In genomic region chr3:100717063-100717462, GRCh38 we compare ENCODE assay signal across 23 cellular contexts. TPM values are rescaled to one million over a fixed set of nuclear protein-coding genes. Genes with fewer than 3 reads are reported as not detected.
A peak's percentile ranks its signal among the peaks of the same experiment; 100 is the strongest.
DNase-seq lines count a peak whose midpoint lies in the region; ATAC-seq, FAIRE-seq and TF ChIP-seq lines count a peak whose summit lies in the region.
"Had no signal": no experiment of that assay in that cellular context is flagged by ENCODE, and none has a peak within 500 bp of the region (broad histone marks: within the 10 kb centered on the region; RNA-seq: fewer than 3 reads in every experiment).

No MANE protein-coding gene starts in this region.

- H3K4me1 Mint-ChIP-seq in activated CD8-positive, alpha-beta T cell treated with anti-CD3 and anti-CD28 coated beads for 36 hours (ENCODE audit: low read depth): peaks cover 52% of the 10 kb centered on the region
- peaks cover 44% of the 10 kb centered on the region for H3K4me1 Mint-ChIP-seq in activated CD8-positive, alpha-beta T cell treated with anti-CD3 and anti-CD28 coated beads, Interleukin-2, amount 10 ng/mL, durations not matched to agents 7 days and 5 days (ENCODE audit: low read depth)
- H3K4me1 Mint-ChIP-seq in CD8-positive, alpha-beta T cell (ENCODE audit: low read depth): peaks cover 57% of the 10 kb centered on the region
- H3K4me1 Mint-ChIP-seq in astrocyte (ENCODE audit: low read depth, unreplicated experiment): peaks cover 43% of the 10 kb centered on the region

- CTCF ChIA-PET in activated CD8-positive, alpha-beta T cell treated with anti-CD3 and anti-CD28 coated beads for 36 hours (lab: Charles Lee): interaction anchor here (1.4 to 1.7 kb wide), 3 partner anchors 9 to 83 kb away, joined by 4 to 8 read pairs (median 4); no protein-coding TSS in a partner anchor
- CTCF ChIA-PET in activated CD8-positive, alpha-beta T cell treated with anti-CD3 and anti-CD28 coated beads, Interleukin-2, amount 10 ng/mL, durations not matched to agents 7 days and 5 days (lab: Charles Lee): interaction anchor here (1.0 to 5.9 kb wide), 4 partner anchors 9 to 82 kb away, joined by 3 to 23 read pairs (median 10); partner anchors contain the start of gene TFG
- CTCF ChIA-PET in CD8-positive, alpha-beta T cell (lab: Charles Lee): no interaction called here

- H3K18ac ChIP-seq in mesendoderm (ENCODE audit: low read length): no peak overlapping the region

- no peak overlapping the region for H3K23ac ChIP-seq in mesendoderm (ENCODE audit: low read length)

- POLR2A ChIA-PET in activated CD8-positive, alpha-beta T cell treated with anti-CD3 and anti-CD28 coated beads for 36 hours (lab: Charles Lee): interaction anchor here (0.5 to 1.0 kb wide), 2 partner anchors 19 to 232 kb away, joined by 3 to 5 read pairs; no protein-coding TSS in a partner anchor
- POLR2A ChIA-PET in activated CD8-positive, alpha-beta T cell treated with anti-CD3 and anti-CD28 coated beads, Interleukin-2, amount 10 ng/mL, durations not matched to agents 7 days and 5 days (lab: Charles Lee): no interaction called here
- POLR2A ChIA-PET in CD8-positive, alpha-beta T cell (lab: Charles Lee): interaction anchor here (3.5 kb wide), 1 partner anchor 8 kb away, joined by 14 read pairs; the partner anchor contains the start of gene TFG

- H3K9me3 Mint-ChIP-seq in activated CD8-positive, alpha-beta T cell treated with anti-CD3 and anti-CD28 coated beads for 36 hours: no peaks in the 10 kb centered on the region
- H3K9me3 Mint-ChIP-seq in activated CD8-positive, alpha-beta T cell treated with anti-CD3 and anti-CD28 coated beads, Interleukin-2, amount 10 ng/mL, durations not matched to agents 7 days and 5 days (ENCODE audit: insufficient read depth): no peaks in the 10 kb centered on the region
- no peaks in the 10 kb centered on the region for H3K9me3 Mint-ChIP-seq in CD8-positive, alpha-beta T cell
- no peaks in the 10 kb centered on the region for H3K9me3 Mint-ChIP-seq in astrocyte (ENCODE audit: unreplicated experiment)
- H3K9me3 Mint-ChIP-seq: naive thymus-derived CD8-positive, alpha-beta T cell had no signal

- peaks cover 73% of the 10 kb centered on the region for H3K36me3 Mint-ChIP-seq in activated CD8-positive, alpha-beta T cell treated with anti-CD3 and anti-CD28 coated beads for 36 hours (ENCODE audit: low read depth)
- H3K36me3 Mint-ChIP-seq in activated CD8-positive, alpha-beta T cell treated with anti-CD3 and anti-CD28 coated beads, Interleukin-2, amount 10 ng/mL, durations not matched to agents 7 days and 5 days (ENCODE audit: low read depth): peaks cover 82% of the 10 kb centered on the region
- H3K36me3 Mint-ChIP-seq in CD8-positive, alpha-beta T cell: peaks cover 81% of the 10 kb centered on the region
- H3K36me3 Mint-ChIP-seq in astrocyte (ENCODE audit: low read depth, unreplicated experiment): peaks cover 22% of the 10 kb centered on the region

- H3K4me1 ChIP-seq in CD8-positive, alpha-beta T cell (ENCODE audit: insufficient read depth, low read length): peaks cover 20% of the 10 kb centered on the region
- peaks cover 5% of the 10 kb centered on the region for H3K4me1 ChIP-seq in astrocyte (ENCODE audit: insufficient read depth, low read length)
- H3K4me1 ChIP-seq in mesendoderm (ENCODE audit: control insufficient read depth, low read depth, low read length): peaks cover 9% of the 10 kb centered on the region

- H3K4me3 Mint-ChIP-seq in activated CD8-positive, alpha-beta T cell treated with anti-CD3 and anti-CD28 coated beads for 36 hours: no peak overlapping the region
- H3K4me3 Mint-ChIP-seq in activated CD8-positive, alpha-beta T cell treated with anti-CD3 and anti-CD28 coated beads, Interleukin-2, amount 10 ng/mL, durations not matched to agents 7 days and 5 days: no peak overlapping the region
- no peak overlapping the region for H3K4me3 Mint-ChIP-seq in CD8-positive, alpha-beta T cell
- peak overlapping the region; percentile 29 for H3K4me3 Mint-ChIP-seq in astrocyte (ENCODE audit: unreplicated experiment)

- H2BK15ac ChIP-seq in mesendoderm (replicated peaks; ENCODE audit: low read depth): no peak overlapping the region

- peak overlapping the region; percentile 34 for H3K56ac ChIP-seq in mesendoderm (ENCODE audit: low read length)

- no peak overlapping the region for H3K4ac ChIP-seq in mesendoderm (ENCODE audit: low read depth, low read length)

- no peak for TF ChIP-seq CTCF in activated CD8-positive, alpha-beta T cell treated with anti-CD3 and anti-CD28 coated beads for 36 hours (IDR thresholded peaks at IDR 0.05)
- TF ChIP-seq CTCF in CD8-positive, alpha-beta T cell (IDR thresholded peaks at IDR 0.05): no peak
- TF ChIP-seq CTCF in astrocyte (IDR thresholded peaks at IDR 0.05; ENCODE audit: insufficient read depth, low read depth, low read length): no peak

- no peak overlapping the region for H4K5ac ChIP-seq in mesendoderm (ENCODE audit: low read length)

- peaks cover 7% of the 10 kb centered on the region for H3K79me1 ChIP-seq in mesendoderm (ENCODE audit: low read length)

- H3K27ac Mint-ChIP-seq in activated CD8-positive, alpha-beta T cell treated with anti-CD3 and anti-CD28 coated beads for 36 hours: peak overlapping the region; percentile 51
- H3K27ac Mint-ChIP-seq in activated CD8-positive, alpha-beta T cell treated with anti-CD3 and anti-CD28 coated beads, Interleukin-2, amount 10 ng/mL, durations not matched to agents 7 days and 5 days: no peak overlapping the region
- H3K27ac Mint-ChIP-seq in CD8-positive, alpha-beta T cell: peak overlapping the region; percentile 3
- H3K27ac Mint-ChIP-seq in astrocyte (ENCODE audit: unreplicated experiment): no peak overlapping the region

- peaks cover 100% of the 10 kb centered on the region for H3K79me2 ChIP-seq in astrocyte (ENCODE audit: insufficient read depth, low read length)
- peaks cover 49% of the 10 kb centered on the region for H3K79me2 ChIP-seq in mesendoderm (ENCODE audit: control insufficient read depth, insufficient read depth, low read length)

- no CpG with 5 or more reads among the region's 2 CpGs for WGBS in mesendoderm (ENCODE audit: extremely low coverage, insufficient coverage, low lambda C conversion rate)

- H4K8ac ChIP-seq in mesendoderm (ENCODE audit: low read depth, low read length): no peak overlapping the region

- H3K9me3 ChIP-seq in CD8-positive, alpha-beta T cell (ENCODE audit: low read length): no peaks in the 10 kb centered on the region
- no peaks in the 10 kb centered on the region for H3K9me3 ChIP-seq in astrocyte (ENCODE audit: insufficient read depth, low read depth, low read length)
- H3K9me3 ChIP-seq: sigmoid colon had no signal

- no peak overlapping the region for H3K9ac ChIP-seq in astrocyte (ENCODE audit: low read length)
- H3K9ac ChIP-seq in mesendoderm (ENCODE audit: low read length): no peak overlapping the region

- no peak overlapping the region for H2AFZ ChIP-seq in astrocyte (ENCODE audit: low read depth, low read length)

- no peaks in the 10 kb centered on the region for H3K27me3 ChIP-seq in CD8-positive, alpha-beta T cell (ENCODE audit: insufficient read depth, low read length)
- H3K27me3 ChIP-seq in astrocyte (ENCODE audit: insufficient read depth, low read length) (no peaks in the 10 kb centered on the region), mesendoderm (ENCODE audit: insufficient read depth, low read length, poor library complexity) (no peaks in the 10 kb centered on the region)
- H3K27me3 ChIP-seq: brain microvascular endothelial cell, sigmoid colon had no signal

- ATAC-seq in activated CD8-positive, alpha-beta T cell treated with anti-CD3 and anti-CD28 coated beads for 36 hours: no peak
- no peak for ATAC-seq in activated CD8-positive, alpha-beta T cell treated with anti-CD3 and anti-CD28 coated beads, Interleukin-2, amount 10 ng/mL, durations not matched to agents 7 days and 5 days
- ATAC-seq in CD8-positive, alpha-beta T cell: no peak
- ATAC-seq: naive thymus-derived CD8-positive, alpha-beta T cell had no signal

- no peaks in the 10 kb centered on the region for H3K27me3 Mint-ChIP-seq in activated CD8-positive, alpha-beta T cell treated with anti-CD3 and anti-CD28 coated beads for 36 hours
- H3K27me3 Mint-ChIP-seq in activated CD8-positive, alpha-beta T cell treated with anti-CD3 and anti-CD28 coated beads, Interleukin-2, amount 10 ng/mL, durations not matched to agents 7 days and 5 days (ENCODE audit: low read depth): no peaks in the 10 kb centered on the region
- no peaks in the 10 kb centered on the region for H3K27me3 Mint-ChIP-seq in CD8-positive, alpha-beta T cell (ENCODE audit: low read depth)
- no peaks in the 10 kb centered on the region for H3K27me3 Mint-ChIP-seq in astrocyte (ENCODE audit: low read depth, unreplicated experiment)
- H3K27me3 Mint-ChIP-seq: naive thymus-derived CD8-positive, alpha-beta T cell had no signal

- H2BK5ac ChIP-seq in mesendoderm (ENCODE audit: low read length): no peak overlapping the region

- no peak overlapping the region for H3K27ac ChIP-seq in CD8-positive, alpha-beta T cell (ENCODE audit: low read depth, low read length)
- no peak overlapping the region for H3K27ac ChIP-seq in astrocyte (ENCODE audit: low read depth, low read length)
- H3K27ac ChIP-seq in mesendoderm (ENCODE audit: low read depth, low read length): no peak overlapping the region
- H3K27ac ChIP-seq: brain microvascular endothelial cell, coronary artery, sigmoid colon had no signal

- no peak for FAIRE-seq in astrocyte (lab: Jason Lieb, UNC)
- FAIRE-seq: urothelium cell line had no signal

- peaks cover 93% of the 10 kb centered on the region for H4K20me1 ChIP-seq in astrocyte (ENCODE audit: insufficient read depth, low read length)

- DNase-seq in activated CD8-positive, alpha-beta T cell treated with anti-CD3 and anti-CD28 coated beads for 36 hours: no peak
- no peak for DNase-seq in activated CD8-positive, alpha-beta T cell treated with anti-CD3 and anti-CD28 coated beads, Interleukin-2, amount 10 ng/mL, durations not matched to agents 7 days and 5 days
- no peak for DNase-seq in CD8-positive, alpha-beta T cell
- DNase-seq in astrocyte (ENCODE audit: low read depth) (no peak), mesendoderm (no peak), NOMO-1 treated with dmso at 0.1 percent for 144 hours (lab: John Stamatoyannopoulos, UW; ENCODE audit: unreplicated experiment) (no peak), NCI-H2196 treated with DMSO at 0.1 percent for 48 hours (lab: John Stamatoyannopoulos, UW; ENCODE audit: unreplicated experiment) (no peak)
- DNase-seq in activated CD4-positive, CD25-positive, alpha-beta regulatory T cell (lab: John Stamatoyannopoulos, UW): no peak
- DNase-seq: ACHN; activated CD4-positive, CD25-positive, alpha-beta regulatory T cell treated with anti-CD3 and anti-CD28 coated beads, Interleukin-2, amount 50 U/mL, for 72 hours; brain microvascular endothelial cell; C1 segment of cervical spinal cord; H7; naive thymus-derived CD8-positive, alpha-beta T cell; NCI-H1417; NCI-H2107; NCI-H510A; posterior cingulate gyrus; RPMI8226; sigmoid colon; stimulated activated CD8-positive, alpha-beta memory T cell treated with anti-CD3 and anti-CD28 coated beads, Interleukin-4, amount 100 ng/mL, for 48 hours had no signal

- H3K36me3 ChIP-seq in CD8-positive, alpha-beta T cell (ENCODE audit: insufficient read depth, low read length): peaks cover 14% of the 10 kb centered on the region
- peaks cover 42% of the 10 kb centered on the region for H3K36me3 ChIP-seq in astrocyte (ENCODE audit: insufficient read depth, low read length)
- H3K36me3 ChIP-seq in mesendoderm (ENCODE audit: control insufficient read depth, insufficient read depth, low read length): peaks cover 2% of the 10 kb centered on the region

- no peak overlapping the region for H2BK120ac ChIP-seq in mesendoderm (ENCODE audit: low read depth, low read length)

- intact Hi-C loops in activated CD8-positive, alpha-beta T cell treated with anti-CD3 and anti-CD28 coated beads for 36 hours (cut with micrococcal nuclease): loop anchor here (5.0 kb wide), 2 partner anchors 65 to 90 kb away; no protein-coding TSS in a partner anchor
- intact Hi-C loops in CD8-positive, alpha-beta T cell (cut with DNase I, micrococcal nuclease): loop anchor here in 1 of 2 experiments (1.0 kb wide), 1 partner anchor 8 kb away; the partner anchor contains the start of gene TFG

- H3K4me3 ChIP-seq in CD8-positive, alpha-beta T cell (ENCODE audit: low read depth, low read length): no peak overlapping the region
- H3K4me3 ChIP-seq in astrocyte (ENCODE audit: insufficient read depth, low read depth, low read length) (no peak overlapping the region), mesendoderm (ENCODE audit: low read length) (no peak overlapping the region)
- H3K4me3 ChIP-seq: coronary artery, sigmoid colon had no signal

- H2AK5ac ChIP-seq in mesendoderm (ENCODE audit: low read length): no peak overlapping the region

- H3K4me2 ChIP-seq in astrocyte (ENCODE audit: low read length): peak overlapping the region; percentile 32
- H3K4me2 ChIP-seq in mesendoderm (ENCODE audit: low read length): no peak overlapping the region

RNA-seq across cellular contexts. Expression of gene TFG, which starts 7.8 kb away (rescaled TPM):
- 10 to 100 TPM; 59.2 TPM for total RNA-seq in activated CD8-positive, alpha-beta T cell treated with anti-CD3 and anti-CD28 coated beads for 36 hours
- 10 to 100 TPM; 59.8 to 63.1 TPM for total RNA-seq in activated CD8-positive, alpha-beta T cell treated with anti-CD3 and anti-CD28 coated beads, Interleukin-2, amount 10 ng/mL, durations not matched to agents 7 days and 5 days
- total RNA-seq in CD8-positive, alpha-beta T cell: 10 to 100 TPM; 76.3 to 88.3 TPM
- 154 and 155 TPM in 2 replicates for total RNA-seq in astrocyte
- 101 TPM for polyA plus RNA-seq in mesendoderm (2013, experiment 1 of 2)
- 98.1 TPM for polyA plus RNA-seq in mesendoderm (2013, experiment 2 of 2)

Comparison
In these comparisons a context has a peak if more than half of its experiments do, and no peak if none do; other contexts are left out.
1. H3K27ac Mint-ChIP-seq: peak in activated CD8-positive, alpha-beta T cell treated with anti-CD3 and anti-CD28 coated beads for 36 hours (single experiment) and CD8-positive, alpha-beta T cell (single experiment); none in activated CD8-positive, alpha-beta T cell treated with anti-CD3 and anti-CD28 coated beads, Interleukin-2, amount 10 ng/mL, durations not matched to agents 7 days and 5 days (single experiment) and astrocyte (single experiment).